ENCODE assay signal across 1 cellular context in genomic region chr1:177256153-177256814, GRCh38.
TF ChIP-seq lines count a peak whose summit lies in the region.

No MANE protein-coding gene starts in this region.

TF ChIP-seq in HEK293, 187 proteins besides CTCF, POLR2A, EP300 and RAD21 (continued from another document and continues in another):
- TF ChIP-seq OVOL3 (tag by site-specific recombination; IDR thresholded peaks at IDR 0.05) (0 out of 2 replicates have a peak, but pooled peaks have one; percentile 23), PBX3 (CRISPR knock-in tag; IDR thresholded peaks at IDR 0.05) (no peak), PRDM4 (tag by site-specific recombination; IDR thresholded peaks at IDR 0.05) (peak; percentile 40), ZBTB17 (tag by site-specific recombination; IDR thresholded peaks at IDR 0.05) (peak; percentile 74), ZFP3 (tag by site-specific recombination; IDR thresholded peaks at IDR 0.05; ENCODE audit: low read depth) (no peak), ZNF426 (tag by site-specific recombination; IDR thresholded peaks at IDR 0.05) (no peak), ZNF132 (tag by site-specific recombination; IDR thresholded peaks at IDR 0.05; ENCODE audit: borderline replicate concordance) (no peak), AEBP2 (tag by site-specific recombination; IDR thresholded peaks at IDR 0.05; ENCODE audit: borderline replicate concordance) (no peak), ZNF23 (tag by site-specific recombination; IDR thresholded peaks at IDR 0.05; ENCODE audit: borderline replicate concordance) (no peak), SP2 (tag by site-specific recombination; IDR thresholded peaks at IDR 0.05) (peak; percentile 27; the same call in 1 of the 2 replicates), ZNF596 (tag by site-specific recombination; IDR thresholded peaks at IDR 0.05) (0 out of 2 replicates have a peak, but pooled peaks have one; percentile 25), PRDM1 (tag by site-specific recombination; IDR thresholded peaks at IDR 0.05) (peak; percentile 33; the same call in 1 of the 2 replicates), YY2 (tag by site-specific recombination; IDR thresholded peaks at IDR 0.05) (no peak), KLF1 (tag by site-specific recombination; IDR thresholded peaks at IDR 0.05) (no peak), ZNF560 (tag by site-specific recombination; IDR thresholded peaks at IDR 0.05; ENCODE audit: borderline replicate concordance) (no peak), ZNF654 (tag by site-specific recombination; IDR thresholded peaks at IDR 0.05; ENCODE audit: low read depth) (peak; percentile 82), ZNF529 (tag by site-specific recombination; IDR thresholded peaks at IDR 0.05; ENCODE audit: insufficient replicate concordance) (no peak), ZNF571 (tag by site-specific recombination; IDR thresholded peaks at IDR 0.05) (no peak), ZNF274 (IDR thresholded peaks at IDR 0.05; ENCODE audit: low read length) (no peak), ZNF274 (tag by site-specific recombination; IDR thresholded peaks at IDR 0.05; ENCODE audit: borderline replicate concordance) (no peak), TSHZ1 (tag by site-specific recombination; IDR thresholded peaks at IDR 0.05; ENCODE audit: borderline replicate concordance) (peak; percentile 85), ZNF266 (tag by site-specific recombination; IDR thresholded peaks at IDR 0.05; ENCODE audit: low read depth) (no peak), ZSCAN16 (tag by site-specific recombination; IDR thresholded peaks at IDR 0.05) (no peak), ZNF184 (tag by site-specific recombination; IDR thresholded peaks at IDR 0.05) (peak; percentile 96), ZNF707 (tag by site-specific recombination; IDR thresholded peaks at IDR 0.05) (no peak), ZNF624 (tag by site-specific recombination; IDR thresholded peaks at IDR 0.05) (no peak), ZNF112 (tag by site-specific recombination; IDR thresholded peaks at IDR 0.05) (no peak), ZNF585B (tag by site-specific recombination; IDR thresholded peaks at IDR 0.05) (no peak), ZNF155 (tag by site-specific recombination; IDR thresholded peaks at IDR 0.05) (no peak), SP7 (tag by site-specific recombination; IDR thresholded peaks at IDR 0.05) (peak; percentile 83), ZNF121 (tag by site-specific recombination; IDR thresholded peaks at IDR 0.05) (no peak), BCL11A (tag by site-specific recombination; IDR thresholded peaks at IDR 0.05; ENCODE audit: low read depth) (peak; percentile 80; the same call in 1 of the 2 replicates), HIC1 (tag by site-specific recombination; IDR thresholded peaks at IDR 0.05) (peak; percentile 80; the same call in 1 of the 2 replicates), PRDM10 (tag by site-specific recombination; IDR thresholded peaks at IDR 0.05) (peak; percentile 91), ZBTB1 (tag by site-specific recombination; IDR thresholded peaks at IDR 0.05) (no peak), GFI1B (tag by site-specific recombination; IDR thresholded peaks at IDR 0.05) (peak; percentile 52; the same call in 1 of the 2 replicates), ZFP37 (tag by site-specific recombination; IDR thresholded peaks at IDR 0.05) (0 out of 2 replicates have a peak, but pooled peaks have one; percentile 50), ZNF311 (tag by site-specific recombination; IDR thresholded peaks at IDR 0.05; ENCODE audit: borderline replicate concordance) (no peak)
- TF ChIP-seq, protein P1, sequence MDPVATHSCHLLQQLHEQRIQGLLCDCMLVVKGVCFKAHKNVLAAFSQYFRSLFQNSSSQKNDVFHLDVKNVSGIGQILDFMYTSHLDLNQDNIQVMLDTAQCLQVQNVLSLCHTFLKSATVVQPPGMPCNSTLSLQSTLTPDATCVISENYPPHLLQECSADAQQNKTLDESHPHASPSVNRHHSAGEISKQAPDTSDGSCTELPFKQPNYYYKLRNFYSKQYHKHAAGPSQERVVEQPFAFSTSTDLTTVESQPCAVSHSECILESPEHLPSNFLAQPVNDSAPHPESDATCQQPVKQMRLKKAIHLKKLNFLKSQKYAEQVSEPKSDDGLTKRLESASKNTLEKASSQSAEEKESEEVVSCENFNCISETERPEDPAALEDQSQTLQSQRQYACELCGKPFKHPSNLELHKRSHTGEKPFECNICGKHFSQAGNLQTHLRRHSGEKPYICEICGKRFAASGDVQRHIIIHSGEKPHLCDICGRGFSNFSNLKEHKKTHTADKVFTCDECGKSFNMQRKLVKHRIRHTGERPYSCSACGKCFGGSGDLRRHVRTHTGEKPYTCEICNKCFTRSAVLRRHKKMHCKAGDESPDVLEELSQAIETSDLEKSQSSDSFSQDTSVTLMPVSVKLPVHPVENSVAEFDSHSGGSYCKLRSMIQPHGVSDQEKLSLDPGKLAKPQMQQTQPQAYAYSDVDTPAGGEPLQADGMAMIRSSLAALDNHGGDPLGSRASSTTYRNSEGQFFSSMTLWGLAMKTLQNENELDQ (tag by site-specific recombination; IDR thresholded peaks at IDR 0.05; ENCODE audit: low read depth) = no peak
- TF ChIP-seq, protein P2, sequence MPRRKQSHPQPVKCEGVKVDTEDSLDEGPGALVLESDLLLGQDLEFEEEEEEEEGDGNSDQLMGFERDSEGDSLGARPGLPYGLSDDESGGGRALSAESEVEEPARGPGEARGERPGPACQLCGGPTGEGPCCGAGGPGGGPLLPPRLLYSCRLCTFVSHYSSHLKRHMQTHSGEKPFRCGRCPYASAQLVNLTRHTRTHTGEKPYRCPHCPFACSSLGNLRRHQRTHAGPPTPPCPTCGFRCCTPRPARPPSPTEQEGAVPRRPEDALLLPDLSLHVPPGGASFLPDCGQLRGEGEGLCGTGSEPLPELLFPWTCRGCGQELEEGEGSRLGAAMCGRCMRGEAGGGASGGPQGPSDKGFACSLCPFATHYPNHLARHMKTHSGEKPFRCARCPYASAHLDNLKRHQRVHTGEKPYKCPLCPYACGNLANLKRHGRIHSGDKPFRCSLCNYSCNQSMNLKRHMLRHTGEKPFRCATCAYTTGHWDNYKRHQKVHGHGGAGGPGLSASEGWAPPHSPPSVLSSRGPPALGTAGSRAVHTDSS (tag by site-specific recombination; IDR thresholded peaks at IDR 0.05) = peak; percentile 63; the same call in 1 of the 2 replicates
- TF ChIP-seq, protein P3, sequence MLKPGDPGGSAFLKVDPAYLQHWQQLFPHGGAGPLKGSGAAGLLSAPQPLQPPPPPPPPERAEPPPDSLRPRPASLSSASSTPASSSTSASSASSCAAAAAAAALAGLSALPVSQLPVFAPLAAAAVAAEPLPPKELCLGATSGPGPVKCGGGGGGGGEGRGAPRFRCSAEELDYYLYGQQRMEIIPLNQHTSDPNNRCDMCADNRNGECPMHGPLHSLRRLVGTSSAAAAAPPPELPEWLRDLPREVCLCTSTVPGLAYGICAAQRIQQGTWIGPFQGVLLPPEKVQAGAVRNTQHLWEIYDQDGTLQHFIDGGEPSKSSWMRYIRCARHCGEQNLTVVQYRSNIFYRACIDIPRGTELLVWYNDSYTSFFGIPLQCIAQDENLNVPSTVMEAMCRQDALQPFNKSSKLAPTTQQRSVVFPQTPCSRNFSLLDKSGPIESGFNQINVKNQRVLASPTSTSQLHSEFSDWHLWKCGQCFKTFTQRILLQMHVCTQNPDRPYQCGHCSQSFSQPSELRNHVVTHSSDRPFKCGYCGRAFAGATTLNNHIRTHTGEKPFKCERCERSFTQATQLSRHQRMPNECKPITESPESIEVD (tag by site-specific recombination; IDR thresholded peaks at IDR 0.05) = peak; percentile 70
